13 cellular contexts compared by ENCODE assay signal in the genomic region with DNA sequence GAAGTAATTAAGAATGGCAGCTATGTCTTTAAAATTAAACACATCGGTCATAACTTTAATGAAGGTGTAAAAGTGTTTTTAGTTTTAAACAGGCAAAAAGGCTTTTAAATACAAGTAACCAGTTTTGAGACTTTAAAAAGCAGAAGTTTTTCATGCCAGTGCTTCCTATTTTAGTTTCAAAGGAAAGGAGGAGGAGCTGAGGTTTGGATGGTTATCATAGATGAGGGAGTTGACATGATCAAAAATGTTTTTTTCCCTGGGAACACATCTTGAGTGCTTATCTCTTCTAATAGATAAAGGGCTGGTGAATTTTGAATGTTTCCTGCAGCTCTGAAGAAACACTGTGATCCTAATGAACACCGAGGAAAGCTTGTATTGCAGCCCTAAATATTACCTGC. TPM values are rescaled to one million over a fixed set of nuclear protein-coding genes. Genes with fewer than 3 reads are reported as not detected.
DNase-seq lines count a peak whose midpoint lies in the region; ATAC-seq and TF ChIP-seq lines count a peak whose summit lies in the region.
"Had no signal": no experiment of that assay in that cellular context is flagged by ENCODE, and none has a peak within 500 bp of the region (broad histone marks: within the 10 kb centered on the region; RNA-seq: fewer than 3 reads in every experiment).

No MANE protein-coding gene starts in this region.

- CTCF ChIA-PET in CD4-positive, alpha-beta T cell (lab: Charles Lee) = interaction anchor here (0.6 to 3.5 kb wide), 3 partner anchors 9 to 105 kb away, joined by 3 to 11 read pairs (median 3); no protein-coding TSS in a partner anchor

- H3K36me3 Mint-ChIP-seq in CD4-positive, alpha-beta T cell (ENCODE audit: low read depth) = no peaks in the 10 kb centered on the region
- no peaks in the 10 kb centered on the region for H3K36me3 Mint-ChIP-seq in dendritic cell treated with granulocyte-macrophage colony-stimulating factor and Interleukin-4, amounts not matched to agents 40 ng/mL and 50 ng/mL, for 4 days (ENCODE audit: low read depth)
- H3K36me3 Mint-ChIP-seq: CD8-positive, alpha-beta memory T cell had no signal

- peaks cover 7 to 25% (median 13%) of the 10 kb centered on the region in 3 donors for H3K4me1 ChIP-seq in skeletal muscle tissue (ENCODE audit: control insufficient read depth in 3 of 3, insufficient read depth in 3 of 3, low read length in 3 of 3)

- no peak for ATAC-seq in CD4-positive, alpha-beta T cell (ENCODE audit: poor library complexity)

- intact Hi-C loops in CD4-positive, alpha-beta T cell (cut with DNase I, micrococcal nuclease) = loop anchor here in 1 of 2 experiments (10.0 kb wide), 1 partner anchor 59 kb away; no protein-coding TSS in a partner anchor
- intact Hi-C loops in dendritic cell treated with granulocyte-macrophage colony-stimulating factor and Interleukin-4, amounts not matched to agents 40 ng/mL and 50 ng/mL, for 4 days (cut with micrococcal nuclease) = loop anchor here (5.0 kb wide), 1 partner anchor 44 kb away; a partner anchor contains a TSS

- no peak overlapping the region for H3K4me3 Mint-ChIP-seq in CD4-positive, alpha-beta T cell
- peak overlapping the region; percentile 42 for H3K4me3 Mint-ChIP-seq in dendritic cell treated with granulocyte-macrophage colony-stimulating factor and Interleukin-4, amounts not matched to agents 40 ng/mL and 50 ng/mL, for 4 days
- H3K4me3 Mint-ChIP-seq: CD8-positive, alpha-beta memory T cell had no signal

- H3K27me3 ChIP-seq in CD4-positive, alpha-beta T cell (ENCODE audit: control insufficient read depth, insufficient read depth, low read length) = no peaks in the 10 kb centered on the region
- H3K27me3 ChIP-seq in skeletal muscle tissue (ENCODE audit: control insufficient read depth in 3 of 3, insufficient read depth in 3 of 3, low read length in 3 of 3) = no peaks in the 10 kb centered on the region

- H3K27ac Mint-ChIP-seq in CD4-positive, alpha-beta T cell = peak overlapping the region; percentile 59
- peak overlapping the region; percentile 87 for H3K27ac Mint-ChIP-seq in dendritic cell treated with granulocyte-macrophage colony-stimulating factor and Interleukin-4, amounts not matched to agents 40 ng/mL and 50 ng/mL, for 4 days

- H3K36me3 ChIP-seq in skeletal muscle tissue (ENCODE audit: control insufficient read depth in 3 of 3, insufficient read depth in 3 of 3, low read length in 3 of 3) = no peaks in the 10 kb centered on the region

- POLR2A ChIA-PET in CD4-positive, alpha-beta T cell (lab: Charles Lee) = interaction anchor here (0.7 to 1.7 kb wide), 4 partner anchors 9 to 43 kb away, joined by 3 to 12 read pairs (median 3); a partner anchor contains a TSS

- H3K9me3 Mint-ChIP-seq in CD4-positive, alpha-beta T cell = no peaks in the 10 kb centered on the region
- no peaks in the 10 kb centered on the region for H3K9me3 Mint-ChIP-seq in dendritic cell treated with granulocyte-macrophage colony-stimulating factor and Interleukin-4, amounts not matched to agents 40 ng/mL and 50 ng/mL, for 4 days
- H3K9me3 Mint-ChIP-seq: CD8-positive, alpha-beta memory T cell had no signal

- H3K9ac ChIP-seq in skeletal muscle tissue (ENCODE audit: low read depth in 1 of 3, low read length in 3 of 3) = no peak overlapping the region

- TF ChIP-seq CTCF in CD4-positive, alpha-beta T cell (IDR thresholded peaks at IDR 0.05) = no peak

- no peak overlapping the region for H3K4me3 ChIP-seq in skeletal muscle tissue (ENCODE audit: low read length in 3 of 3)

- DNase-seq in CD4-positive, alpha-beta T cell = no peak
- DNase-seq in NOMO-1 treated with DMSO at 0.1 percent for 48 hours (lab: John Stamatoyannopoulos, UW; ENCODE audit: unreplicated experiment) (peak; percentile 71), 8988T (no peak), cerebellum (ENCODE audit: low spot score) (no peak), germinal center (ENCODE audit: low spot score) (no peak), mesenteric fat pad (ENCODE audit: low spot score) (no peak)
- DNase-seq: activated CD4-positive, CD25-positive, alpha-beta regulatory T cell; activated T-cell treated with anti-CD3 and anti-CD28 coated beads, Interleukin-2, amount 50 U/mL, for 1 hour; aorta; CD8-positive, alpha-beta memory T cell; mesenchymal stem cell had no signal

- H3K27me3 Mint-ChIP-seq in CD4-positive, alpha-beta T cell = no peaks in the 10 kb centered on the region
- H3K27me3 Mint-ChIP-seq in dendritic cell treated with granulocyte-macrophage colony-stimulating factor and Interleukin-4, amounts not matched to agents 40 ng/mL and 50 ng/mL, for 4 days = no peaks in the 10 kb centered on the region
- H3K27me3 Mint-ChIP-seq: CD8-positive, alpha-beta memory T cell had no signal

- H3K27ac ChIP-seq in CD4-positive, alpha-beta T cell (ENCODE audit: low read depth, low read length) = no peak overlapping the region
- H3K27ac ChIP-seq in skeletal muscle tissue (ENCODE audit: low read depth, low read length) = peak overlapping the region; percentile 11

- no peaks in the 10 kb centered on the region for H3K9me3 ChIP-seq in CD4-positive, alpha-beta T cell (ENCODE audit: control insufficient read depth, low read length)
- H3K9me3 ChIP-seq in skeletal muscle tissue (ENCODE audit: control insufficient read depth in 3 of 3, low read length in 3 of 3) = no peaks in the 10 kb centered on the region

- peaks cover 94% of the 10 kb centered on the region for H3K4me1 Mint-ChIP-seq in CD4-positive, alpha-beta T cell (ENCODE audit: low read depth)
- H3K4me1 Mint-ChIP-seq in dendritic cell treated with granulocyte-macrophage colony-stimulating factor and Interleukin-4, amounts not matched to agents 40 ng/mL and 50 ng/mL, for 4 days (ENCODE audit: low read depth) = peaks cover 64% of the 10 kb centered on the region

RNA-seq across cellular contexts. Expression of a gene that starts 42.9 kb away (rescaled TPM):
- total RNA-seq in CD4-positive, alpha-beta T cell = 10 to 100 TPM; 13.4 to 14.7 TPM
- 17.7 TPM for total RNA-seq in skeletal muscle tissue
- 25.3 TPM for total RNA-seq in cerebellum
- total RNA-seq in mesenteric fat pad = 21.0 TPM
